1 cellular context compared by ENCODE assay signal in the genomic region with DNA sequence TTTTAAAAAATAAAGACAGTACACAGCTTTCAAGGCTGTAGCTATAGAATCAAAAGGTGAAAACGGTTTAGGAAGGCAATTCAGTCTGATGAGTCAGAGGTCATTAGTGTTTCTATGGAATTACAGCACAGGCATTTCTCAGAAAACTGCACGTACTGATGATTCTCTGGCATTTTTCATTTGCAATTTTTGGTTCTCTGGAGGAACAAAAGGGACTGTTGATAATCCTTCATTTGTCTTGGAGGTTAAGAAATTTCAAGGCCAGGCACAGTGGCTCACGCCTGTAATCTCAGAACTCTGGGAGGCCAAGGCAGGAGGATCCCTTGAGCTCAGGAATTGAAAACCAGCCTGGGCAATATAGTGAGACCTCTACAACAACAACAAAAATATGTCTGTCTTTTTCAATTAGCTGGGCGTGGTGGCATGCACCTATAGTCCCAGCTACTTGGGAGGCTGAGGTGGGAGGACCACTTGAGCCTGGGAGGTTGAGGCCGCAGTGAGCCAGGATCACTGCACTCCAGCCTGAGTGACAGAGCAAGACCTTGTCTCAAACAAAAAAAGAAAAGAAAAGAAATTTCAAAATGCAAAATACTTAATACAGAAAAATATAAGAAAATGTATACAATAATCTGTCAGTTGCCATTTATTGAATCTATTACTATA.
A peak's percentile ranks its signal among the peaks of the same experiment; 100 is the strongest.
TF ChIP-seq lines count a peak whose summit lies in the region.

No MANE protein-coding gene starts in this region.

TF ChIP-seq in K562, 482 proteins besides CTCF, POLR2A, EP300 and RAD21 (continued from another document and continues in another):
- TF ChIP-seq, protein P1, sequence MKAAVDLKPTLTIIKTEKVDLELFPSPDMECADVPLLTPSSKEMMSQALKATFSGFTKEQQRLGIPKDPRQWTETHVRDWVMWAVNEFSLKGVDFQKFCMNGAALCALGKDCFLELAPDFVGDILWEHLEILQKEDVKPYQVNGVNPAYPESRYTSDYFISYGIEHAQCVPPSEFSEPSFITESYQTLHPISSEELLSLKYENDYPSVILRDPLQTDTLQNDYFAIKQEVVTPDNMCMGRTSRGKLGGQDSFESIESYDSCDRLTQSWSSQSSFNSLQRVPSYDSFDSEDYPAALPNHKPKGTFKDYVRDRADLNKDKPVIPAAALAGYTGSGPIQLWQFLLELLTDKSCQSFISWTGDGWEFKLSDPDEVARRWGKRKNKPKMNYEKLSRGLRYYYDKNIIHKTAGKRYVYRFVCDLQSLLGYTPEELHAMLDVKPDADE (conservative IDR thresholded peaks at IDR 0.05; ENCODE audit: control insufficient read depth, low read depth, low read length) = no peak
- no peak for TF ChIP-seq DACH1 (IDR thresholded peaks at IDR 0.05; ENCODE audit: partially characterized antibody)
- TF ChIP-seq BMI1 (IDR thresholded peaks at IDR 0.05; ENCODE audit: low read length) = no peak
- TF ChIP-seq HLTF (IDR thresholded peaks at IDR 0.05) = 0 out of 2 replicates have a peak, but pooled peaks have one; percentile 58
- no peak for TF ChIP-seq CSDE1 (IDR thresholded peaks at IDR 0.05)
- no peak for TF ChIP-seq KDM4B (IDR thresholded peaks at IDR 0.05; ENCODE audit: borderline replicate concordance in 2 of 2, low read depth in 1 of 2)
- TF ChIP-seq EWSR1 (IDR thresholded peaks at IDR 0.05; ENCODE audit: borderline replicate concordance, low read depth, partially characterized antibody) = no peak
- TF ChIP-seq NFIC (IDR thresholded peaks at IDR 0.05) = no peak
- no peak for TF ChIP-seq ZNF830 (CRISPR knock-in tag; IDR thresholded peaks at IDR 0.05)
- no peak for TF ChIP-seq NFYB (IDR thresholded peaks at IDR 0.05; ENCODE audit: extremely low read depth, insufficient read length)
- TF ChIP-seq XRCC3 (IDR thresholded peaks at IDR 0.05) = no peak
- TF ChIP-seq, protein P2, sequence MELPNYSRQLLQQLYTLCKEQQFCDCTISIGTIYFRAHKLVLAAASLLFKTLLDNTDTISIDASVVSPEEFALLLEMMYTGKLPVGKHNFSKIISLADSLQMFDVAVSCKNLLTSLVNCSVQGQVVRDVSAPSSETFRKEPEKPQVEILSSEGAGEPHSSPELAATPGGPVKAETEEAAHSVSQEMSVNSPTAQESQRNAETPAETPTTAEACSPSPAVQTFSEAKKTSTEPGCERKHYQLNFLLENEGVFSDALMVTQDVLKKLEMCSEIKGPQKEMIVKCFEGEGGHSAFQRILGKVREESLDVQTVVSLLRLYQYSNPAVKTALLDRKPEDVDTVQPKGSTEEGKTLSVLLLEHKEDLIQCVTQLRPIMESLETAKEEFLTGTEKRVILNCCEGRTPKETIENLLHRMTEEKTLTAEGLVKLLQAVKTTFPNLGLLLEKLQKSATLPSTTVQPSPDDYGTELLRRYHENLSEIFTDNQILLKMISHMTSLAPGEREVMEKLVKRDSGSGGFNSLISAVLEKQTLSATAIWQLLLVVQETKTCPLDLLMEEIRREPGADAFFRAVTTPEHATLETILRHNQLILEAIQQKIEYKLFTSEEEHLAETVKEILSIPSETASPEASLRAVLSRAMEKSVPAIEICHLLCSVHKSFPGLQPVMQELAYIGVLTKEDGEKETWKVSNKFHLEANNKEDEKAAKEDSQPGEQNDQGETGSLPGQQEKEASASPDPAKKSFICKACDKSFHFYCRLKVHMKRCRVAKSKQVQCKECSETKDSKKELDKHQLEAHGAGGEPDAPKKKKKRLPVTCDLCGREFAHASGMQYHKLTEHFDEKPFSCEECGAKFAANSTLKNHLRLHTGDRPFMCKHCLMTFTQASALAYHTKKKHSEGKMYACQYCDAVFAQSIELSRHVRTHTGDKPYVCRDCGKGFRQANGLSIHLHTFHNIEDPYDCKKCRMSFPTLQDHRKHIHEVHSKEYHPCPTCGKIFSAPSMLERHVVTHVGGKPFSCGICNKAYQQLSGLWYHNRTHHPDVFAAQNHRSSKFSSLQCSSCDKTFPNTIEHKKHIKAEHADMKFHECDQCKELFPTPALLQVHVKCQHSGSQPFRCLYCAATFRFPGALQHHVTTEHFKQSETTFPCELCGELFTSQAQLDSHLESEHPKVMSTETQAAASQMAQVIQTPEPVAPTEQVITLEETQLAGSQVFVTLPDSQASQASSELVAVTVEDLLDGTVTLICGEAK (IDR thresholded peaks at IDR 0.05) = no peak; the same call in 1 of the 2 replicates
- TF ChIP-seq, protein P2 (CRISPR knock-in tag; IDR thresholded peaks at IDR 0.05) = no peak
- peak; percentile 24 for TF ChIP-seq FOS (IDR thresholded peaks at IDR 0.05; ENCODE audit: extremely low read depth, insufficient read length)
- peak; percentile 83 for TF ChIP-seq SMARCA4 (IDR thresholded peaks at IDR 0.05)
- peak; percentile 47; the same call in 1 of the 2 replicates for TF ChIP-seq NFE2 (IDR thresholded peaks at IDR 0.05; ENCODE audit: low read depth)
- no peak for TF ChIP-seq ELF1 (tag; IDR thresholded peaks at IDR 0.05)
- TF ChIP-seq BHLHE40 (IDR thresholded peaks at IDR 0.05; ENCODE audit: low read length) = no peak
- peak; percentile 40; the same call in 1 of the 2 replicates for TF ChIP-seq BCOR (IDR thresholded peaks at IDR 0.05)
- peak; percentile 25; the same call in 1 of the 2 replicates for TF ChIP-seq ZNF121 (CRISPR knock-in tag; conservative IDR thresholded peaks at IDR 0.05)
- TF ChIP-seq, protein P3, sequence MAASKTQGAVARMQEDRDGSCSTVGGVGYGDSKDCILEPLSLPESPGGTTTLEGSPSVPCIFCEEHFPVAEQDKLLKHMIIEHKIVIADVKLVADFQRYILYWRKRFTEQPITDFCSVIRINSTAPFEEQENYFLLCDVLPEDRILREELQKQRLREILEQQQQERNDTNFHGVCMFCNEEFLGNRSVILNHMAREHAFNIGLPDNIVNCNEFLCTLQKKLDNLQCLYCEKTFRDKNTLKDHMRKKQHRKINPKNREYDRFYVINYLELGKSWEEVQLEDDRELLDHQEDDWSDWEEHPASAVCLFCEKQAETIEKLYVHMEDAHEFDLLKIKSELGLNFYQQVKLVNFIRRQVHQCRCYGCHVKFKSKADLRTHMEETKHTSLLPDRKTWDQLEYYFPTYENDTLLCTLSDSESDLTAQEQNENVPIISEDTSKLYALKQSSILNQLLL (CRISPR knock-in tag; IDR thresholded peaks at IDR 0.05; ENCODE audit: borderline replicate concordance) = no peak
- no peak for TF ChIP-seq MCM7 (IDR thresholded peaks at IDR 0.05)
- TF ChIP-seq HDGF (IDR thresholded peaks at IDR 0.05) = no peak
- TF ChIP-seq SMARCE1 (IDR thresholded peaks at IDR 0.05) = peak; percentile 77
- no peak for TF ChIP-seq TGIF2 (CRISPR knock-in tag; IDR thresholded peaks at IDR 0.05)
- no peak for TF ChIP-seq ZNF75A (CRISPR knock-in tag; IDR thresholded peaks at IDR 0.05)
- TF ChIP-seq HDAC2 (IDR thresholded peaks at IDR 0.05) = peak; percentile 42; the same call in 1 of the 2 replicates
- peak; percentile 67 for TF ChIP-seq NR2C1 (IDR thresholded peaks at IDR 0.05)
- TF ChIP-seq NR2C1 (tag; IDR thresholded peaks at IDR 0.05) = peak; percentile 58
- TF ChIP-seq ZNF175 (CRISPR knock-in tag; IDR thresholded peaks at IDR 0.05; ENCODE audit: low read depth) = 0 out of 2 replicates have a peak, but pooled peaks have one; percentile 21
- no peak for TF ChIP-seq NR2F6 (CRISPR knock-in tag; IDR thresholded peaks at IDR 0.05)
- TF ChIP-seq EZH2 (IDR thresholded peaks at IDR 0.05; ENCODE audit: borderline replicate concordance, low read depth, low read length) = no peak
- no peak for TF ChIP-seq ZBTB11 (CRISPR knock-in tag; IDR thresholded peaks at IDR 0.05)
- peak; percentile 46; the same call in 1 of the 2 replicates for TF ChIP-seq C11orf30 (IDR thresholded peaks at IDR 0.05; ENCODE audit: low read depth)
- no peak for TF ChIP-seq CBX5 (IDR thresholded peaks at IDR 0.05; ENCODE audit: borderline replicate concordance, low read depth)
- no peak for TF ChIP-seq ZNF717 (CRISPR knock-in tag; IDR thresholded peaks at IDR 0.05)
- TF ChIP-seq NFRKB (IDR thresholded peaks at IDR 0.05; ENCODE audit: low read depth) = 0 out of 2 replicates have a peak, but pooled peaks have one; percentile 49
- no peak for TF ChIP-seq CTBP1 (IDR thresholded peaks at IDR 0.05; ENCODE audit: borderline replicate concordance)
- no peak for TF ChIP-seq CEBPZ (IDR thresholded peaks at IDR 0.05; ENCODE audit: borderline replicate concordance, low read depth, low read length)
- TF ChIP-seq, protein P4, sequence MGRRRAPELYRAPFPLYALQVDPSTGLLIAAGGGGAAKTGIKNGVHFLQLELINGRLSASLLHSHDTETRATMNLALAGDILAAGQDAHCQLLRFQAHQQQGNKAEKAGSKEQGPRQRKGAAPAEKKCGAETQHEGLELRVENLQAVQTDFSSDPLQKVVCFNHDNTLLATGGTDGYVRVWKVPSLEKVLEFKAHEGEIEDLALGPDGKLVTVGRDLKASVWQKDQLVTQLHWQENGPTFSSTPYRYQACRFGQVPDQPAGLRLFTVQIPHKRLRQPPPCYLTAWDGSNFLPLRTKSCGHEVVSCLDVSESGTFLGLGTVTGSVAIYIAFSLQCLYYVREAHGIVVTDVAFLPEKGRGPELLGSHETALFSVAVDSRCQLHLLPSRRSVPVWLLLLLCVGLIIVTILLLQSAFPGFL (CRISPR knock-in tag; IDR thresholded peaks at IDR 0.05) = no peak
- no peak for TF ChIP-seq DIDO1 (tag; IDR thresholded peaks at IDR 0.05; ENCODE audit: low read depth)
- TF ChIP-seq MEF2A (IDR thresholded peaks at IDR 0.05; ENCODE audit: control insufficient read depth, low read depth, low read length) = no peak
